20 cellular contexts compared by ENCODE assay signal in genomic region chr11:45225277-45225676, GRCh38.
DNase-seq lines count a peak whose midpoint lies in the region; ATAC-seq lines count a peak whose summit lies in the region.
"Had no signal": no experiment of that assay in that cellular context is flagged by ENCODE, and none has a peak within 500 bp of the region (broad histone marks: within the 10 kb centered on the region; RNA-seq: fewer than 3 reads in every experiment).

No MANE protein-coding gene starts in this region.

- DNase-seq in NCI-H1417 (lab: John Stamatoyannopoulos, UW) (peak in 2 of 3 experiments; percentile 20 to 51), NCI-H1417 treated with DMSO at 0.1 percent for 48 hours (lab: John Stamatoyannopoulos, UW) (no peak), DMS153 (lab: John Stamatoyannopoulos, UW) (peak; percentile 79), NCI-H2029 treated with DMSO at 0.1 percent for 48 hours (lab: John Stamatoyannopoulos, UW) (peak; percentile 63), NCI-H774 (lab: John Stamatoyannopoulos, UW) (peak; percentile 28), NCI-H187 (lab: John Stamatoyannopoulos, UW) (no peak), Kasumi-1 (lab: John Stamatoyannopoulos, UW) (no peak)
- DNase-seq: ACHN; CD4-positive, alpha-beta memory T cell; H9; MG63; NCI-H1048; NCI-H1436 treated with DMSO at 0.1 percent for 48 hours; NCI-H2081 treated with DMSO at 0.1 percent for 48 hours; NCI-H226; NCI-H69; OCI-M1; T-helper 17 cell had no signal

- ATAC-seq in GM21447 (IDR thresholded peaks at IDR 0.05; ENCODE audit: unreplicated experiment), result no peak
- ATAC-seq: Right ventricle myocardium inferior, T-helper 17 cell had no signal

Comparison
In these comparisons a context has a peak if more than half of its experiments do, and no peak if none do; other contexts are left out.
1. DNase-seq: peak in NCI-H1417 (2 of 3), DMS153 (single experiment), NCI-H2029 treated with DMSO at 0.1 percent for 48 hours (single experiment) and NCI-H774 (single experiment); none in NCI-H1417 treated with DMSO at 0.1 percent for 48 hours (single experiment), NCI-H187 (0 of 2) and Kasumi-1 (0 of 2).